1 cellular context compared by ENCODE assay signal in genomic region chr3:186806173-186807055, GRCh38.
TF ChIP-seq lines count a peak whose summit lies in the region.

RFC4 (minus strand) TSS chr3:186806482; CDS start chr3:186804713, 1,769 bp downstream.

TF ChIP-seq in GM12878, 131 proteins besides CTCF, POLR2A, EP300 and RAD21 (continued from another document):
- TF ChIP-seq E2F8 (IDR thresholded peaks at IDR 0.05; ENCODE audit: low read depth, partially characterized antibody): peak; percentile 99
- TF ChIP-seq MTA2 (IDR thresholded peaks at IDR 0.05; ENCODE audit: low read depth): peak; percentile 22; the same call in 1 of the 2 replicates
- TF ChIP-seq ZNF384 (IDR thresholded peaks at IDR 0.05; ENCODE audit: borderline replicate concordance, low read depth, low read length): no peak
- TF ChIP-seq SUPT20H (IDR thresholded peaks at IDR 0.05; ENCODE audit: borderline replicate concordance, control insufficient read depth, low read depth, low read length): no peak
- TF ChIP-seq BMI1 (IDR thresholded peaks at IDR 0.05; ENCODE audit: borderline replicate concordance): no peak
- no peak for TF ChIP-seq ZSCAN29 (IDR thresholded peaks at IDR 0.05)
- TF ChIP-seq MXI1 (IDR thresholded peaks at IDR 0.05; ENCODE audit: low read depth, low read length): peak; percentile 45
- TF ChIP-seq ZNF274 (IDR thresholded peaks at IDR 0.05; ENCODE audit: insufficient read depth, insufficient read length): no peak
- no peak for TF ChIP-seq ATF3 (IDR thresholded peaks at IDR 0.05; ENCODE audit: borderline replicate concordance, extremely low read depth, low read depth, low read length)
- TF ChIP-seq MEF2B (IDR thresholded peaks at IDR 0.05; ENCODE audit: partially characterized antibody, poor library complexity, severe bottlenecking): no peak
- TF ChIP-seq TBL1XR1 (IDR thresholded peaks at IDR 0.05; ENCODE audit: low read depth, low read length): no peak
- TF ChIP-seq USF1 (IDR thresholded peaks at IDR 0.05; ENCODE audit: borderline replicate concordance, extremely low read length, insufficient read depth, low read depth, low read length): no peak
- peak; percentile 50 to 81 for TF ChIP-seq SRF (IDR thresholded peaks at IDR 0.05; ENCODE audit: low read depth in 2 of 2, low read length in 2 of 2)
- TF ChIP-seq MEF2A (IDR thresholded peaks at IDR 0.05; ENCODE audit: insufficient read depth, low read depth, low read length): no peak
- peak; percentile 18 for TF ChIP-seq SIX5 (IDR thresholded peaks at IDR 0.05; ENCODE audit: low read depth, low read length, severe bottlenecking)
